Comparison of ENCODE assay signal across 11 cellular contexts in the genomic region with DNA sequence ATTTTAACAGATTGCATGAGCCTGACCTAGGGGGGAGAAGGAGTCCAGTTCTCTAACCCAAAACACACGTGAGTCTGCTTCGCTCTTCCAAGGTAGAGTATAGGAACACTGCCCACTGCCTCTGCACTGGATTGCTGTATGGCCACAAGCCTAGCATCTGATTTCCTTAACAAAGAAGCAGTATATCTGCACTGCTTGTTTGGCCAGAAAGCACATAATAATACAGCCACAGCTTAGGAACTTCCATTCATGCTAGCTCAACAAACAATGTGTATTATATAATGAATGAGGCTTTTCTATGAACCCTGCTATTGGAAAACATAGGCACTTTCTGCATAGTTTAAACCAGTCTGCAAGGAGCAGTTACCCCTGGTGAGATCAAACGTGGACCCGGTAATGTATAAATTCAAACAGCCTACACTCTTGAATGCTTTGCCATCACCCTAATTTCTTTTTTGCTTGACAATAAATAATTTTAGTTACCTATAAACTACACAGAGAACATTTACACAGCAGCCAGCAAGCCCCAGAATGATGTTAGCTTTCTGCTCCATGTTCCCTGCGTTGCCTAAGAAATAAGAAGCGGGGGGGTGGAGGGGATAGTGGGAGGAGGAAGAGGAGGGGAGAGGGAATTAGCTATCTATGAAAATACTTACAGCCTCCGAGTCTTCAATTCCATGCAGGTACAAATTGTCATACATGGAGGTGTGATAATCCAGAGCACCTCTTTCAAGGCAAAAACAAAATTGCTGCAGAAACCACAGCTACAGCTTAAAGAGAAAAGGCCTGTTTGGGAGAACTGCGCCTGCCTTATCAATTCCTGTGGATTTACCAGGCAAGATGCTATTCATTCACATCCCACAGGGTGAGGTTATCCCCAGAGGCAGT.
DNase-seq lines count a peak whose midpoint lies in the region; ATAC-seq and TF ChIP-seq lines count a peak whose summit lies in the region.
"Had no signal": no experiment of that assay in that cellular context is flagged by ENCODE, and none has a peak within 500 bp of the region (broad histone marks: within the 10 kb centered on the region; RNA-seq: fewer than 3 reads in every experiment).

No MANE protein-coding gene starts in this region.

- WGBS in H9 (ENCODE audit: extremely low coverage, insufficient read length, low lambda C conversion rate): no CpG with 5 or more reads among the region's 8 CpGs
- WGBS in endodermal cell (ENCODE audit: insufficient coverage in 1 of 2, insufficient read length in 1 of 2), 2 experiments: 80 to 81% methylated on average over 6 to 8 of the region's 8 CpGs

- ATAC-seq in stimulated activated memory B cell treated with anti-CD40 and anti-IgM and Interleukin-4, amounts not matched to agents 10 μg/mL and 1 μg/mL and 100 μg/mL, for 72 hours: no peak

- H3K9me3 Mint-ChIP-seq in H9: no peaks in the 10 kb centered on the region
- no peaks in the 10 kb centered on the region for H3K9me3 Mint-ChIP-seq in endodermal cell
- no peaks in the 10 kb centered on the region for H3K9me3 Mint-ChIP-seq in stimulated activated memory B cell treated with anti-CD40 and anti-IgM and Interleukin-4, amounts not matched to agents 10 μg/mL and 1 μg/mL and 100 μg/mL, for 72 hours
- H3K9me3 Mint-ChIP-seq: CD14-positive monocyte had no signal

- H4K20me1 ChIP-seq in H9 (ENCODE audit: control insufficient read depth, insufficient read depth, insufficient read length): no peaks in the 10 kb centered on the region

- H3K4me2 ChIP-seq in H9 (ENCODE audit: insufficient read depth, insufficient read length, low read length) (no peak overlapping the region), parathyroid adenoma (ENCODE audit: low read length) (no peak overlapping the region)

- no peaks in the 10 kb centered on the region for H3K36me3 ChIP-seq in endodermal cell (ENCODE audit: control insufficient read depth, insufficient read depth, low read length)
- H3K36me3 ChIP-seq in parathyroid adenoma (ENCODE audit: control insufficient read depth, insufficient read depth, low read length): no peaks in the 10 kb centered on the region
- H3K36me3 ChIP-seq: vagina, WERI-Rb-1 had no signal

- H3K18ac ChIP-seq in H9 (ENCODE audit: insufficient read length, low read depth, low read length): no peak overlapping the region

- H3K23me2 ChIP-seq in H9 (ENCODE audit: insufficient read length, low read depth, low read length, poor library complexity, severe bottlenecking): no peaks in the 10 kb centered on the region

- no peak overlapping the region for H3K56ac ChIP-seq in H9 (ENCODE audit: insufficient read length, low read depth, low read length)

- H3K27ac Mint-ChIP-seq in H9 (no peak overlapping the region), endodermal cell (no peak overlapping the region)
- H3K27ac Mint-ChIP-seq in stimulated activated memory B cell treated with anti-CD40 and anti-IgM and Interleukin-4, amounts not matched to agents 10 μg/mL and 1 μg/mL and 100 μg/mL, for 72 hours: no peak overlapping the region
- H3K27ac Mint-ChIP-seq: CD14-positive monocyte had no signal

- no peaks in the 10 kb centered on the region for H3K79me1 ChIP-seq in H9 (ENCODE audit: insufficient read depth, low read depth, low read length, poor library complexity, severe bottlenecking)

- H3K27ac ChIP-seq in H9 (ENCODE audit: insufficient read length, low read depth, low read length) (no peak overlapping the region), endodermal cell (ENCODE audit: low read depth, low read length) (peak overlapping the region; percentile 35), parathyroid adenoma (no peak overlapping the region)
- H3K27ac ChIP-seq: vagina, WERI-Rb-1 had no signal

- H3K36me3 Mint-ChIP-seq in H9 (ENCODE audit: insufficient read depth in 1 of 3, low read depth in 3 of 3): no peaks in the 10 kb centered on the region; a peak in 1 of 7 replicates
- H3K36me3 Mint-ChIP-seq in endodermal cell (ENCODE audit: low read depth): no peaks in the 10 kb centered on the region
- no peaks in the 10 kb centered on the region for H3K36me3 Mint-ChIP-seq in stimulated activated memory B cell treated with anti-CD40 and anti-IgM and Interleukin-4, amounts not matched to agents 10 μg/mL and 1 μg/mL and 100 μg/mL, for 72 hours
- H3K36me3 Mint-ChIP-seq: CD14-positive monocyte had no signal

- no peak overlapping the region for H3K14ac ChIP-seq in H9 (ENCODE audit: insufficient read depth, low read length)

- H3K79me2 ChIP-seq in H9 (ENCODE audit: insufficient read depth, low read length) (no peaks in the 10 kb centered on the region), parathyroid adenoma (no peaks in the 10 kb centered on the region)

- H3T11ph ChIP-seq in H9 (ENCODE audit: low read length): no peak overlapping the region

- no peak overlapping the region for H2BK12ac ChIP-seq in H9 (ENCODE audit: insufficient read length, low read depth, low read length)

- no peak overlapping the region for H2BK120ac ChIP-seq in H9 (ENCODE audit: low read depth, low read length, poor library complexity, severe bottlenecking)

- H4K8ac ChIP-seq in H9 (replicated peaks; ENCODE audit: insufficient read length, low read depth, low read length): no peak overlapping the region

- no peak overlapping the region for H2AK5ac ChIP-seq in H9 (ENCODE audit: insufficient read length, low read length)

- H2BK15ac ChIP-seq in H9 (ENCODE audit: low read depth, low read length): no peak overlapping the region

- H2BK5ac ChIP-seq in H9 (ENCODE audit: insufficient read length, low read length): no peak overlapping the region

- H3K9me3 ChIP-seq in H9 (ENCODE audit: control insufficient read depth, low read depth, low read length): no peaks in the 10 kb centered on the region
- no peaks in the 10 kb centered on the region for H3K9me3 ChIP-seq in endodermal cell (ENCODE audit: control insufficient read depth, low read length)
- H3K9me3 ChIP-seq in parathyroid adenoma (ENCODE audit: control insufficient read depth, low read length): no peaks in the 10 kb centered on the region
- H3K9me3 ChIP-seq: vagina had no signal

- H3K4me3 Mint-ChIP-seq in H9: no peak overlapping the region
- H3K4me3 Mint-ChIP-seq in endodermal cell: no peak overlapping the region
- no peak overlapping the region for H3K4me3 Mint-ChIP-seq in stimulated activated memory B cell treated with anti-CD40 and anti-IgM and Interleukin-4, amounts not matched to agents 10 μg/mL and 1 μg/mL and 100 μg/mL, for 72 hours
- H3K4me3 Mint-ChIP-seq: CD14-positive monocyte had no signal

- H2AFZ ChIP-seq in H9 (ENCODE audit: low read length): peak overlapping the region; percentile 4
- H2AFZ ChIP-seq in parathyroid adenoma: peak overlapping the region; percentile 20

- no peak overlapping the region for H3K4me3 ChIP-seq in endodermal cell (ENCODE audit: low read length)
- H3K4me3 ChIP-seq in parathyroid adenoma (ENCODE audit: low read depth, low read length): no peak overlapping the region
- H3K4me3 ChIP-seq: vagina had no signal

- H3K4me1 ChIP-seq in H9 (ENCODE audit: insufficient read depth, low read length) (no peaks in the 10 kb centered on the region; the same call in 1 of the 2 replicates), endodermal cell (ENCODE audit: control insufficient read depth, insufficient read depth, low read length) (no peaks in the 10 kb centered on the region), parathyroid adenoma (no peaks in the 10 kb centered on the region)

- H3K4ac ChIP-seq in H9 (ENCODE audit: low read depth, low read length): no peak overlapping the region

- no peak overlapping the region for H3K23ac ChIP-seq in H9 (ENCODE audit: insufficient read length, low read depth, low read length)

- peaks cover 14 to 19% of the 10 kb centered on the region in 2 experiments for H3K4me1 Mint-ChIP-seq in H9
- no peaks in the 10 kb centered on the region for H3K4me1 Mint-ChIP-seq in endodermal cell
- H3K4me1 Mint-ChIP-seq in stimulated activated memory B cell treated with anti-CD40 and anti-IgM and Interleukin-4, amounts not matched to agents 10 μg/mL and 1 μg/mL and 100 μg/mL, for 72 hours: peaks cover 5% of the 10 kb centered on the region

- H3K27me3 Mint-ChIP-seq in H9 (ENCODE audit: low read depth) (no peaks in the 10 kb centered on the region; the same call in none of the 2 replicates), endodermal cell (ENCODE audit: insufficient read depth) (no peaks in the 10 kb centered on the region)
- peaks cover 22% of the 10 kb centered on the region for H3K27me3 Mint-ChIP-seq in stimulated activated memory B cell treated with anti-CD40 and anti-IgM and Interleukin-4, amounts not matched to agents 10 μg/mL and 1 μg/mL and 100 μg/mL, for 72 hours

- DNase-seq in H9: no peak
- DNase-seq in NCI-H510A treated with DMSO at 0.1 percent for 48 hours (lab: John Stamatoyannopoulos, UW): peak; percentile 12
- DNase-seq in endodermal cell: no peak
- no peak for DNase-seq in AG08395 (ENCODE audit: low spot score)
- DNase-seq in NCI-H1105 (lab: John Stamatoyannopoulos, UW): no peak
- DNase-seq: effector memory CD4-positive, alpha-beta T cell; WERI-Rb-1 had no signal

- H4K91ac ChIP-seq in H9 (ENCODE audit: insufficient read length, low read depth, low read length): no peak overlapping the region

- H3K27me3 ChIP-seq in H9 (ENCODE audit: insufficient read depth, low read length) (no peaks in the 10 kb centered on the region), endodermal cell (ENCODE audit: control insufficient read depth, insufficient read depth, low read length, poor library complexity, severe bottlenecking) (no peaks in the 10 kb centered on the region), parathyroid adenoma (ENCODE audit: control insufficient read depth, insufficient read depth, low read length) (no peaks in the 10 kb centered on the region)
- H3K27me3 ChIP-seq: vagina had no signal

- TF ChIP-seq CTCF in H9 (conservative IDR thresholded peaks at IDR 0.05): no peak
- TF ChIP-seq CTCF in endodermal cell (conservative IDR thresholded peaks at IDR 0.05): no peak
- TF ChIP-seq CTCF in parathyroid adenoma (IDR thresholded peaks at IDR 0.05): no peak

- H3K9ac ChIP-seq in H9 (ENCODE audit: extremely low read depth, insufficient read length, low read length) (no peak overlapping the region), endodermal cell (ENCODE audit: extremely low read depth, low read length, poor library complexity, severe bottlenecking) (no peak overlapping the region), parathyroid adenoma (no peak overlapping the region)

- H4K5ac ChIP-seq in H9 (ENCODE audit: insufficient read length, low read depth, low read length): no peak overlapping the region

- no peak overlapping the region for H2BK20ac ChIP-seq in H9 (ENCODE audit: low read depth, low read length, poor library complexity, severe bottlenecking)
